Comparison of ENCODE assay signal across 8 cellular contexts in the genomic region with DNA sequence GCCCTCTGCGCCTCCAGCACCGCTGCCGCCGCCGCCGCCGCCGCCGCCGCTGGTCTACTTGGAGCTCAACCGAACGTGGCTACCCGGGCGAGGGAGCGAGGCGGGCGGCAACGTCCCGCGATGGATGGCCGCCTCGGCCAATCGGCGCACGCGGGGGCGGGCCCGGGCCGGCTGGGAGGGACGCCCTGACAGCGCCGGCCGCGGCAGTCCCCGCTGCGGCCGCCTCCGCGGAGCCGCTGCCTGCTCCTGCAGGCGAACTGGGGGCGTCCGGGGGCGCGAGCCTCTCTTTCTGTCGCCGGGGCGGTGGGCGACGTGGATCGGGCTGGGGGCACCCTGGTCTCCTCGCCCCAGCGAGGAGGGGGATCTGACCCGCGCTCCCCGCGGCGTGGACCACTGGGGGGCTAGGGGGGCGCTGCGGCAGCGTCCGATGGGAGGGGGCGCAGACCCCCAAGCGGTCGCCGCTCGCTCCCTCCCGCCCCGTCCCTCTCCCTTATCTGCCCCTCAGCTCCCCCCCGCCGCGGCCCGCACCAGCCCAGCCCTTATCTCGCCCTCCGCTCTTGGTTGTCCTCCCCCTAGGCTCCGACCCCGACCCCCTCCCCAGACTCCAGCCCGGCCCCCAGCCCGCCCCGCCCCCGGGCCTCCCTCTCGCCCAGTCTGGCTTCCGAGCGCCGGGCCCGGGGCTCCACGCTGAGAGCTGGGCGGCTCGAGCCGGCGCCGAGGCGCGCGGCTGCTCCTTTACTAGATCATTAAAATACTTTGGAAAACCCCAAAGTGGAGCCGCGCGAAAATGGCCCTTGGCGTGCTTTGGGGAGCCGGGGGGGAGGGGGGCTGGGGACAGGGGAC. TPM values are rescaled to one million over a fixed set of nuclear protein-coding genes. Genes with fewer than 3 reads are reported as not detected.
DNase-seq lines count a peak whose midpoint lies in the region; ATAC-seq and TF ChIP-seq lines count a peak whose summit lies in the region.

TSS of gene SSBP3 (minus strand) at position 56 of the 843 bp plus-strand sequence.

- no peaks in the 10 kb centered on the region for H3K27me3 ChIP-seq in BJ (ENCODE audit: control insufficient read depth, insufficient read depth, low read length)

- 1 to 2% methylated on average over 27 to 34 of the region's 100 CpGs for WGBS in lower leg skin, 2 donors

- H3K36me3 ChIP-seq in BJ (ENCODE audit: control insufficient read depth, insufficient read depth, low read length): peaks cover 1% of the 10 kb centered on the region; the same call in 1 of the 2 replicates

- peak within 1 kb of the TSS; percentile 82 for H3K4me3 ChIP-seq in BJ (ENCODE audit: low read depth, low read length)
- H3K4me3 ChIP-seq in lower leg skin (ENCODE audit: low read depth, poor library complexity, severe bottlenecking): peak within 1 kb of the TSS; percentile 88

- no peak for DNase-seq in BJ (ENCODE audit: low read depth)
- peak; percentile 93 for DNase-seq in NCI-H69 (lab: John Stamatoyannopoulos, UW)
- DNase-seq in activated CD4-positive, alpha-beta T cell treated with anti-CD3 and anti-CD28 coated beads, Interleukin-2, amount 50 U/mL, for 48 hours: peak; percentile 88 to 90
- peak; percentile 76 to 96 for DNase-seq in dermis microvascular lymphatic vessel endothelial cell (ENCODE audit: low read depth in 2 of 2)
- DNase-seq in lower leg skin (ENCODE audit: low spot score in 2 of 2): peak; percentile 87 to 98
- DNase-seq in stimulated activated CD4-positive, alpha-beta T cell treated with anti-CD3 and anti-CD28 coated beads, Interleukin-4, amount 100 ng/mL, for 48 hours (ENCODE audit: low read depth in 2 of 2): peak; percentile 90

- TF ChIP-seq CTCF in BJ (IDR thresholded peaks at IDR 0.05; ENCODE audit: insufficient read depth, low read depth, low read length) (no peak), lower leg skin (IDR thresholded peaks at IDR 0.05) (no peak)

- POLR2A ChIA-PET in BJ (lab: Charles Lee): interaction anchor here (1.0 kb wide), 2 partner anchors 80 to 82 kb away, joined by 8 to 10 read pairs; no protein-coding TSS in a partner anchor

- intact Hi-C loops in lower leg skin (cut with DNase I; ENCODE audit: low total_unique reads): no loop called here

- TF ChIP-seq POLR2A in lower leg skin (IDR thresholded peaks at IDR 0.05): no peak

- CTCF ChIA-PET in BJ (lab: Yijun Ruan, JAX): interaction anchor here (0.6 to 3.0 kb wide), 15 partner anchors 18 to 314 kb away, joined by 3 to 15 read pairs (median 3); no protein-coding TSS in a partner anchor

- peak; percentile 82 for ATAC-seq in GM19324 (IDR thresholded peaks at IDR 0.05; ENCODE audit: low FRiP score, unreplicated experiment)
- ATAC-seq in HG03520 (IDR thresholded peaks at IDR 0.05; ENCODE audit: unreplicated experiment): peak; percentile 82

RNA-seq across cellular contexts. Expression of gene SSBP3, which starts in this region (rescaled TPM):
- 19.6 and 25.9 TPM in 2 replicates for polyA plus RNA-seq in BJ (2011; rRNA removed)
- 11.2 and 14.0 TPM in 2 replicates for polyA minus RNA-seq in BJ (2011; rRNA and poly(A)+ RNA removed)
- total RNA-seq in dermis microvascular lymphatic vessel endothelial cell: 8.7 and 12.0 TPM in 2 replicates
- 10 to 100 TPM; 19.3 to 40.5 (median 31.3) TPM for total RNA-seq in lower leg skin
